Comparison of ENCODE assay signal across 19 cellular contexts in the genomic region with DNA sequence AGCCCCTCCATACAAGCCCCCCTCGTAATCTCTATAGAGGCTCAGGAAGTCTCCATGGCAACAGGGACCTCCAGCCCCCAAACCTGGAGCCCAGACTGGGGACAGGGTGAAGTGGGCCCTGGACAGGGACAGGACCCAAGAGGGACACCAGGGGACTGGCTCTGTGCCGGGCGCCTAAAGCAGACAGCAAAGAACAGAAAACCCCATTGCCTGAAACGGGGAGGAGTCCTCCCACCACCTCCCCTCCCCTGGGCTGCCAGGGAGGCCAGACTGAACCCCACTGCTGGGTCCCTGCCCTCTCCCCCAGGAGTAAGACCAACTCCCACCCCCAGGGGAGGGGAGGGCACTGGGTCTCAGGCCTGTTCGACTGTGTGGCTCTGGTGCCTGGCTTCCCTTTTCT. TPM values are rescaled to one million over a fixed set of nuclear protein-coding genes. Genes with fewer than 3 reads are reported as not detected.
DNase-seq lines count a peak whose midpoint lies in the region; ATAC-seq and TF ChIP-seq lines count a peak whose summit lies in the region.
"Had no signal": no experiment of that assay in that cellular context is flagged by ENCODE, and none has a peak within 500 bp of the region (broad histone marks: within the 10 kb centered on the region; RNA-seq: fewer than 3 reads in every experiment).

No MANE protein-coding gene starts in this region.

- no peaks in the 10 kb centered on the region for H3K9me3 ChIP-seq in CD4-positive, alpha-beta memory T cell (ENCODE audit: control insufficient read depth in 1 of 2, low read length in 2 of 2)
- H3K9me3 ChIP-seq in NT2/D1 (ENCODE audit: insufficient read depth, low read length) (no peaks in the 10 kb centered on the region), osteoblast (ENCODE audit: low read depth, low read length) (no peaks in the 10 kb centered on the region)
- H3K9me3 ChIP-seq: breast epithelium, thyroid gland had no signal

- no peak for ATAC-seq in central memory CD8-positive, alpha-beta T cell (replicated peaks; ENCODE audit: extremely low read depth, poor library complexity, severe bottlenecking)
- ATAC-seq: Right ventricle myocardium inferior, sciatic nerve had no signal

- intact Hi-C loops in CD4-positive, alpha-beta memory T cell (cut with micrococcal nuclease), result no loop called here

- H3K36me3 ChIP-seq in CD4-positive, alpha-beta memory T cell (ENCODE audit: insufficient read depth, low read length), result no peaks in the 10 kb centered on the region
- peaks cover 21% of the 10 kb centered on the region for H3K36me3 ChIP-seq in NT2/D1 (ENCODE audit: insufficient read depth, insufficient read length, low read length)
- no peaks in the 10 kb centered on the region for H3K36me3 ChIP-seq in osteoblast (ENCODE audit: insufficient read depth, low read length)
- H3K36me3 ChIP-seq: breast epithelium, thyroid gland had no signal

- H3K27ac ChIP-seq in CD4-positive, alpha-beta memory T cell (ENCODE audit: low read depth, low read length), result peak overlapping the region; percentile 61
- H3K27ac ChIP-seq in osteoblast (ENCODE audit: low read depth, low read length), result no peak overlapping the region
- H3K27ac ChIP-seq: breast epithelium, GM23248, thyroid gland had no signal

- peaks cover 79% of the 10 kb centered on the region for H3K4me1 ChIP-seq in CD4-positive, alpha-beta memory T cell (ENCODE audit: insufficient read depth, low read length)
- H3K4me1 ChIP-seq in NT2/D1 (ENCODE audit: insufficient read depth, insufficient read length), result peaks cover 32% of the 10 kb centered on the region
- no peaks in the 10 kb centered on the region for H3K4me1 ChIP-seq in osteoblast (ENCODE audit: insufficient read depth, low read length)
- H3K4me1 ChIP-seq: breast epithelium, thyroid gland had no signal

- POLR2A ChIA-PET in CD4-positive, alpha-beta memory T cell (lab: Charles Lee; ENCODE audit: partially characterized antibody), result interaction anchor here (1.8 kb wide), 1 partner anchor 48 kb away, joined by 6 read pairs; no protein-coding TSS in a partner anchor

- CTCF ChIA-PET in CD4-positive, alpha-beta memory T cell (lab: Charles Lee; ENCODE audit: partially characterized antibody), result interaction anchor here (1.2 kb wide), 1 partner anchor 49 kb away, joined by 5 read pairs; no protein-coding TSS in a partner anchor

- H3K27ac Mint-ChIP-seq in CD4-positive, alpha-beta memory T cell, result peak overlapping the region; percentile 69 to 94 (median 93)
- H3K27ac Mint-ChIP-seq in central memory CD8-positive, alpha-beta T cell (ENCODE audit: low read depth), result peak overlapping the region; percentile 90

- H3K4me3 Mint-ChIP-seq in CD4-positive, alpha-beta memory T cell, result peak overlapping the region in 4 of 8 donors; percentile 73 to 90 (median 87)
- H3K4me3 Mint-ChIP-seq in central memory CD8-positive, alpha-beta T cell, result peak overlapping the region; percentile 80

- H4K20me1 ChIP-seq in osteoblast (ENCODE audit: insufficient read depth, low read length), result no peaks in the 10 kb centered on the region

- H3K4me2 ChIP-seq in osteoblast (ENCODE audit: insufficient read depth, low read length), result no peak overlapping the region

- H3K4me1 Mint-ChIP-seq in CD4-positive, alpha-beta memory T cell, result peaks cover 33 to 85% (median 65%) of the 10 kb centered on the region in 4 donors
- H3K4me1 Mint-ChIP-seq in central memory CD8-positive, alpha-beta T cell, result peaks cover 83% of the 10 kb centered on the region

- no peak for DNase-seq in CD4-positive, alpha-beta memory T cell
- DNase-seq in NT2/D1 (ENCODE audit: low read depth, low spot score) (no peak), osteoblast (ENCODE audit: insufficient read length, low spot score, missing footprints) (peak; percentile 47), mucosa of gallbladder (ENCODE audit: low spot score) (no peak), HUDEP-2 (lab: John Stamatoyannopoulos, UW; ENCODE audit: unreplicated experiment in 76 of 76) (no peak)
- DNase-seq in central memory CD8-positive, alpha-beta T cell (ENCODE audit: low spot score in 2 of 2), result no peak
- DNase-seq in activated CD4-positive, CD25-positive, alpha-beta regulatory T cell (lab: John Stamatoyannopoulos, UW), result no peak
- DNase-seq: activated gamma-delta T cell treated with Interleukin-2 at 50 U/mL for 16 hours; effector memory CD4-positive, alpha-beta T cell; GM23248; islet precursor cell; mesendoderm; NCI-H1694; occipital lobe; T-helper 1 cell; thyroid gland had no signal

- H3K9me3 Mint-ChIP-seq in CD4-positive, alpha-beta memory T cell, result no peaks in the 10 kb centered on the region
- H3K9me3 Mint-ChIP-seq in central memory CD8-positive, alpha-beta T cell, result no peaks in the 10 kb centered on the region

- H3K4me3 ChIP-seq in CD4-positive, alpha-beta memory T cell (ENCODE audit: low read length in 2 of 2), result no peak overlapping the region
- H3K4me3 ChIP-seq in NT2/D1 (ENCODE audit: insufficient read length, low read depth) (no peak overlapping the region), osteoblast (ENCODE audit: insufficient read depth, low read length) (no peak overlapping the region)
- H3K4me3 ChIP-seq: breast epithelium, GM23248, thyroid gland had no signal

- no peaks in the 10 kb centered on the region for H3K79me2 ChIP-seq in osteoblast (ENCODE audit: insufficient read depth, low read length)

- no peaks in the 10 kb centered on the region for H3K27me3 ChIP-seq in CD4-positive, alpha-beta memory T cell (ENCODE audit: insufficient read depth, low read length)
- H3K27me3 ChIP-seq in NT2/D1 (ENCODE audit: insufficient read depth, insufficient read length), result no peaks in the 10 kb centered on the region
- H3K27me3 ChIP-seq in osteoblast (ENCODE audit: insufficient read depth, low read length), result no peaks in the 10 kb centered on the region
- H3K27me3 ChIP-seq: breast epithelium, thyroid gland had no signal

- no peaks in the 10 kb centered on the region for H3K36me3 Mint-ChIP-seq in CD4-positive, alpha-beta memory T cell
- peaks cover 10% of the 10 kb centered on the region for H3K36me3 Mint-ChIP-seq in central memory CD8-positive, alpha-beta T cell (ENCODE audit: insufficient read depth)

- no peak overlapping the region for H2AFZ ChIP-seq in osteoblast (ENCODE audit: low read length)
- H2AFZ ChIP-seq: GM23248 had no signal

- no peaks in the 10 kb centered on the region for H3K27me3 Mint-ChIP-seq in CD4-positive, alpha-beta memory T cell
- no peaks in the 10 kb centered on the region for H3K27me3 Mint-ChIP-seq in central memory CD8-positive, alpha-beta T cell

- no peak for TF ChIP-seq CTCF in osteoblast (IDR thresholded peaks at IDR 0.05; ENCODE audit: extremely low read depth, low read depth, low read length)

- H3K9ac ChIP-seq in NT2/D1 (ENCODE audit: insufficient read length, low read depth), result peak overlapping the region; percentile 45
- H3K9ac ChIP-seq: GM23248 had no signal

RNA-seq across cellular contexts. Expression of a gene that starts 40.7 kb away (rescaled TPM):
- total RNA-seq in CD4-positive, alpha-beta memory T cell, result 1 to 10 TPM; 3.8 to 4.1 TPM
- 1 to 10 TPM; 6.7 to 6.8 TPM for polyA plus RNA-seq in CD4-positive, alpha-beta memory T cell
- 11.6 and 15.3 TPM in 2 replicates for total RNA-seq in osteoblast
- total RNA-seq in mucosa of gallbladder, result 16.1 TPM

RNA-seq across cellular contexts. Expression of a gene that starts 52.7 kb away (rescaled TPM):
- total RNA-seq in CD4-positive, alpha-beta memory T cell, result 100 to 1,000 TPM; 147 to 157 TPM
- 10 to 100 TPM; 59.9 to 64.5 TPM for polyA plus RNA-seq in CD4-positive, alpha-beta memory T cell
- total RNA-seq in osteoblast (53.9 and 70.2 TPM in 2 replicates), mucosa of gallbladder (76.1 TPM)

RNA-seq across cellular contexts. Expression of a gene that starts 53.0 kb away (rescaled TPM):
- total RNA-seq in CD4-positive, alpha-beta memory T cell, result 10 to 100 TPM; 32.8 to 38.0 TPM
- 10 to 100 TPM; 28.5 to 34.0 TPM for polyA plus RNA-seq in CD4-positive, alpha-beta memory T cell
- total RNA-seq in osteoblast, result 51.6 and 57.2 TPM in 2 replicates
- 49.6 TPM for total RNA-seq in mucosa of gallbladder
